In the genomic region with DNA sequence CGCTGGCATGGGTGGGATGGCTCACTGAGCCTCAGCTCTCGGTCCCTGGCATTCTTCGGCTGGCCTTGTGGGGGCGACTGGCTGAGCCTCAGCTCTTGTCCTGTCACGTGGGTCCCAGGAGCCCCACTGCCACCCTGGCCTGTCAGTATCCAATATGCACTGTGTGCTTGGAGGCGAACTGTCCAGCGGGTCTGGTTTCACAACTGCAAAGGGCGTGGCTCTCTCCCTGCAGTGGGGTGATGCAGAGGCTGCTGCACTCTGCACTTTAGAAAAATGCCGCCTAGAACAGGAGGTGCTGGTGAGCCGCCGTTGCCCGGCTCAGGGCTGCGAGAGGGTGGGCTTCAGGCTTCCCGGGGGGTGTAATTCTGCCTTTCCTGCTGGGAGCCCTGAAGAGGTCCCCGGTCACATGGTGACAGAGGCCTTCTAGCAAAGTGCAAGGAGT, we compare ENCODE assay signal across 8 cellular contexts. TPM values are rescaled to one million over a fixed set of nuclear protein-coding genes. Genes with fewer than 3 reads are reported as not detected.
DNase-seq lines count a peak whose midpoint lies in the region; ATAC-seq lines count a peak whose summit lies in the region.

No MANE protein-coding gene starts in this region.

- peaks cover 78% of the 10 kb centered on the region for H3K27me3 Mint-ChIP-seq in stimulated activated memory B cell treated with anti-CD40 and anti-IgM and Interleukin-4, amounts not matched to agents 10 μg/mL and 1 μg/mL and 100 μg/mL, for 72 hours

- intact Hi-C loops in Right ventricle myocardium inferior (cut with DNase I), result no loop called here
- intact Hi-C loops in cardiac septum (cut with DNase I), result no loop called here

- no peak overlapping the region for H3K27ac Mint-ChIP-seq in stimulated activated memory B cell treated with anti-CD40 and anti-IgM and Interleukin-4, amounts not matched to agents 10 μg/mL and 1 μg/mL and 100 μg/mL, for 72 hours

- H3K4me1 Mint-ChIP-seq in stimulated activated memory B cell treated with anti-CD40 and anti-IgM and Interleukin-4, amounts not matched to agents 10 μg/mL and 1 μg/mL and 100 μg/mL, for 72 hours, result peaks cover 12% of the 10 kb centered on the region

- peak; percentile 70 for DNase-seq in Right ventricle myocardium inferior (ENCODE audit: missing footprints)
- no peak for DNase-seq in cardiac septum (ENCODE audit: low spot score)
- peak; percentile 75 for DNase-seq in NCI-H226
- DNase-seq in amniotic epithelial cell (ENCODE audit: low read depth), result peak; percentile 66
- peak; percentile 96 for DNase-seq in left kidney (ENCODE audit: low read depth, low spot score)
- DNase-seq in DMS53 treated with DMSO at 0.1 percent for 48 hours (lab: John Stamatoyannopoulos, UW; ENCODE audit: unreplicated experiment), result no peak

- no peaks in the 10 kb centered on the region for H3K9me3 Mint-ChIP-seq in stimulated activated memory B cell treated with anti-CD40 and anti-IgM and Interleukin-4, amounts not matched to agents 10 μg/mL and 1 μg/mL and 100 μg/mL, for 72 hours

- no peaks in the 10 kb centered on the region for H3K36me3 Mint-ChIP-seq in stimulated activated memory B cell treated with anti-CD40 and anti-IgM and Interleukin-4, amounts not matched to agents 10 μg/mL and 1 μg/mL and 100 μg/mL, for 72 hours

- no peak overlapping the region for H3K4me3 Mint-ChIP-seq in stimulated activated memory B cell treated with anti-CD40 and anti-IgM and Interleukin-4, amounts not matched to agents 10 μg/mL and 1 μg/mL and 100 μg/mL, for 72 hours

- peak; percentile 75 for ATAC-seq in Right ventricle myocardium inferior
- ATAC-seq in GM18517 (IDR thresholded peaks at IDR 0.05; ENCODE audit: unreplicated experiment), result no peak
- no peak for ATAC-seq in stimulated activated memory B cell treated with anti-CD40 and anti-IgM and Interleukin-4, amounts not matched to agents 10 μg/mL and 1 μg/mL and 100 μg/mL, for 72 hours

RNA-seq across cellular contexts. Expression of gene TMEM255B, which starts 17.0 kb away (rescaled TPM):
- total RNA-seq in Right ventricle myocardium inferior (9.8 TPM), cardiac septum (10.7 TPM)

Comparison
In these comparisons a context has a peak if more than half of its experiments do, and no peak if none do; other contexts are left out.
1. DNase-seq: peak in Right ventricle myocardium inferior (single experiment), NCI-H226 (single experiment), amniotic epithelial cell (single experiment) and left kidney (single experiment); none in cardiac septum (single experiment) and DMS53 treated with DMSO at 0.1 percent for 48 hours (single experiment).